In the genomic region with DNA sequence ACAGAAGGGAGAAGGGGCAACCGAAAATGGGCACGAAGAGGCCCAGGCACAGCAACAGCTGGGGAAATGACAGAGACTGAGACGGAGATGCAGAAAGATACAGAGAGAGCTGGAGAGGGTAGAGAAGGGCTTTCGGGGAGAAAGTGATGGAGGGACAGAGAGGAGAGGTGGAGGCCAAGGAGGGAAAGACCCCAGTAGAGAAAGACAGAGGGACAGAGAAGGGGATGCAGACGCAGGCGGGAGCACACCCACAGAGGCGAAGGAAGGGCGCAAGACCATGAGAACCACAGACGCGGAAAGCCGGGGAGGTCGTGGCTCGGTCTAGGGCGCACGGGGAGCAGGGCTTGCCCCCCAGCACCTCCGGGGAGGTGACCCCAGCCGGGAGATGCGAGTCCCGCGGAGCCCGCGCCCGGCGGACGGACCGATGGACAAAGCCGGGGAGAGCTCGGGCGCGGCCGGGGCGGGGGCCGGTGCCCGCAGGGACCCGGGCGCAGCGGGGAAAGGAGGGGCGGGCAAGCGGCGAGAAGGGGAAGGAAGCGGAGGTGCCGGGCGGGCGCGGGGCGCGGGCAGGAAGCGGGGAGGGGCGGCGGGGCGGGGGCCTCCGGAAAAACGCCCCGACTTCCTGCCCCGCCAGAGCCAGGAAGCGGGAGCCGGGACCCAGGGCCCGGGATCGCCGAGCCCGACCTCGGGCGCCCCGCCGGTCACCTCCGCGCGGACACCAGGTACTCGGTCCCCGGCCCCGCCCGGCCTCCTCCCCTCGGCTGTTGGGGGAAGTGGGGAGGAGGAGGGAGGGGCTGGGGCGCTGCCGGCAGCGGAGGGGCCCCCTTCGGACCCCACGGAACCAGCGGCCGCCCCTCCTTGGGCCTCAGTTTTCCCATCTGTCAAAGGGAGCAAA, we compare ENCODE assay signal across 8 cellular contexts. TPM values are rescaled to one million over a fixed set of nuclear protein-coding genes. Genes with fewer than 3 reads are reported as not detected.
DNase-seq lines count a peak whose midpoint lies in the region; ATAC-seq and TF ChIP-seq lines count a peak whose summit lies in the region.

A gene with protein sequence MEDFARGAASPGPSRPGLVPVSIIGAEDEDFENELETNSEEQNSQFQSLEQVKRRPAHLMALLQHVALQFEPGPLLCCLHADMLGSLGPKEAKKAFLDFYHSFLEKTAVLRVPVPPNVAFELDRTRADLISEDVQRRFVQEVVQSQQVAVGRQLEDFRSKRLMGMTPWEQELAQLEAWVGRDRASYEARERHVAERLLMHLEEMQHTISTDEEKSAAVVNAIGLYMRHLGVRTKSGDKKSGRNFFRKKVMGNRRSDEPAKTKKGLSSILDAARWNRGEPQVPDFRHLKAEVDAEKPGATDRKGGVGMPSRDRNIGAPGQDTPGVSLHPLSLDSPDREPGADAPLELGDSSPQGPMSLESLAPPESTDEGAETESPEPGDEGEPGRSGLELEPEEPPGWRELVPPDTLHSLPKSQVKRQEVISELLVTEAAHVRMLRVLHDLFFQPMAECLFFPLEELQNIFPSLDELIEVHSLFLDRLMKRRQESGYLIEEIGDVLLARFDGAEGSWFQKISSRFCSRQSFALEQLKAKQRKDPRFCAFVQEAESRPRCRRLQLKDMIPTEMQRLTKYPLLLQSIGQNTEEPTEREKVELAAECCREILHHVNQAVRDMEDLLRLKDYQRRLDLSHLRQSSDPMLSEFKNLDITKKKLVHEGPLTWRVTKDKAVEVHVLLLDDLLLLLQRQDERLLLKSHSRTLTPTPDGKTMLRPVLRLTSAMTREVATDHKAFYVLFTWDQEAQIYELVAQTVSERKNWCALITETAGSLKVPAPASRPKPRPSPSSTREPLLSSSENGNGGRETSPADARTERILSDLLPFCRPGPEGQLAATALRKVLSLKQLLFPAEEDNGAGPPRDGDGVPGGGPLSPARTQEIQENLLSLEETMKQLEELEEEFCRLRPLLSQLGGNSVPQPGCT (plus strand): TSS at position 617 of the 895 bp plus-strand sequence. CDS start 4,899 bp downstream, outside the sequence.

- no peak for TF ChIP-seq CTCF in GM06990 (IDR thresholded peaks at IDR 0.05; ENCODE audit: insufficient read depth, low read length, poor library complexity, severe bottlenecking)

- H3K36me3 Mint-ChIP-seq in activated CD4-positive, alpha-beta T cell treated with anti-CD3 and anti-CD28 coated beads, Interleukin-2, amount 10 ng/mL, durations not matched to agents 24 days and 14 days (ENCODE audit: low read depth) = peaks cover 30% of the 10 kb centered on the region

- ATAC-seq in HG03521 (IDR thresholded peaks at IDR 0.05; ENCODE audit: unreplicated experiment) (no peak), HG02571 (IDR thresholded peaks at IDR 0.05; ENCODE audit: unreplicated experiment) (no peak)

- DNase-seq in GM06990 (ENCODE audit: extremely low read depth, insufficient read length) = peak; percentile 73
- DNase-seq in M059J (ENCODE audit: low read depth) = peak; percentile 45
- peak; percentile 91 for DNase-seq in activated CD4-positive, alpha-beta T cell treated with anti-CD3 and anti-CD28 coated beads, Interleukin-2, amount 10 ng/mL, durations not matched to agents 24 days and 14 days
- DNase-seq in effector memory CD4-positive, alpha-beta T cell = peak; percentile 32 to 58 (median 43)
- peak in 22 of 49 donors; percentile 6 to 53 (median 24) for DNase-seq in substantia nigra (lab: John Stamatoyannopoulos, UW)

- H3K9me3 ChIP-seq in effector memory CD4-positive, alpha-beta T cell (ENCODE audit: control insufficient read depth, low read length) = no peaks in the 10 kb centered on the region
- H3K9me3 ChIP-seq in mesodermal cell (ENCODE audit: control insufficient read depth, low read length) = no peaks in the 10 kb centered on the region

- 2 to 6% methylated on average over 46 to 61 of the region's 80 CpGs for WGBS in mesodermal cell (ENCODE audit: insufficient coverage in 2 of 2), 2 experiments

- H3K4me1 Mint-ChIP-seq in activated CD4-positive, alpha-beta T cell treated with anti-CD3 and anti-CD28 coated beads, Interleukin-2, amount 10 ng/mL, durations not matched to agents 24 days and 14 days = peaks cover 41% of the 10 kb centered on the region

- peak within 1 kb of the TSS; percentile 92 for H3K4me3 Mint-ChIP-seq in activated CD4-positive, alpha-beta T cell treated with anti-CD3 and anti-CD28 coated beads, Interleukin-2, amount 10 ng/mL, durations not matched to agents 24 days and 14 days

- peak within 1 kb of the TSS; percentile 95 for H3K4me3 ChIP-seq in GM06990 (replicated peaks; ENCODE audit: low read depth, low read length)
- H3K4me3 ChIP-seq in effector memory CD4-positive, alpha-beta T cell (ENCODE audit: insufficient read depth, low read depth, low read length, poor library complexity, severe bottlenecking) = peak within 1 kb of the TSS; percentile 80
- peak within 1 kb of the TSS; percentile 90 for H3K4me3 ChIP-seq in mesodermal cell (ENCODE audit: extremely low read depth, insufficient read depth, low read length, poor library complexity, severe bottlenecking)

- H3K27ac Mint-ChIP-seq in activated CD4-positive, alpha-beta T cell treated with anti-CD3 and anti-CD28 coated beads, Interleukin-2, amount 10 ng/mL, durations not matched to agents 24 days and 14 days = peak within 1 kb of the TSS; percentile 94

- peaks cover 77% of the 10 kb centered on the region for H3K4me1 ChIP-seq in effector memory CD4-positive, alpha-beta T cell (ENCODE audit: control insufficient read depth, insufficient read depth, low read length, poor library complexity, severe bottlenecking)
- peaks cover 19% of the 10 kb centered on the region for H3K4me1 ChIP-seq in mesodermal cell (ENCODE audit: control insufficient read depth, insufficient read depth, low read length, poor library complexity, severe bottlenecking)

- intact Hi-C loops in activated CD4-positive, alpha-beta T cell treated with anti-CD3 and anti-CD28 coated beads, Interleukin-2, amount 10 ng/mL, durations not matched to agents 24 days and 14 days (cut with micrococcal nuclease) = loop anchor here (10.0 kb wide), 2 partner anchors 528 to 1278 kb away; a partner anchor contains a TSS

- H3K27me3 ChIP-seq in GM06990 (replicated peaks; ENCODE audit: control insufficient read depth, insufficient read depth, low read length) = no peaks in the 10 kb centered on the region
- H3K27me3 ChIP-seq in effector memory CD4-positive, alpha-beta T cell (replicated peaks; ENCODE audit: control insufficient read depth, insufficient read depth, low read length, poor library complexity, severe bottlenecking) = no peaks in the 10 kb centered on the region

- H3K27me3 Mint-ChIP-seq in activated CD4-positive, alpha-beta T cell treated with anti-CD3 and anti-CD28 coated beads, Interleukin-2, amount 10 ng/mL, durations not matched to agents 24 days and 14 days = no peaks in the 10 kb centered on the region

- H3K36me3 ChIP-seq in GM06990 (ENCODE audit: control insufficient read depth, insufficient read depth, low read length) = peaks cover 13% of the 10 kb centered on the region
- no peaks in the 10 kb centered on the region for H3K36me3 ChIP-seq in effector memory CD4-positive, alpha-beta T cell (ENCODE audit: control insufficient read depth, insufficient read depth, low read length)
- H3K36me3 ChIP-seq in mesodermal cell (ENCODE audit: control insufficient read depth, insufficient read depth, low read length) = no peaks in the 10 kb centered on the region

- H3K9me3 Mint-ChIP-seq in activated CD4-positive, alpha-beta T cell treated with anti-CD3 and anti-CD28 coated beads, Interleukin-2, amount 10 ng/mL, durations not matched to agents 24 days and 14 days = no peaks in the 10 kb centered on the region

- peak within 1 kb of the TSS; percentile 92 for H3K27ac ChIP-seq in effector memory CD4-positive, alpha-beta T cell (ENCODE audit: insufficient read depth, low read length, poor library complexity, severe bottlenecking)
- H3K27ac ChIP-seq in mesodermal cell (ENCODE audit: low read depth, low read length, severe bottlenecking) (peak within 1 kb of the TSS; percentile 56), substantia nigra (ENCODE audit: low read depth, low read length, poor library complexity, severe bottlenecking) (peak within 1 kb of the TSS; percentile 82)

RNA-seq across cellular contexts. Expression of the gene that starts here (rescaled TPM):
- total RNA-seq in M059J (2014; rRNA removed; shearing (Covaris generic)) = 41.7 and 43.9 TPM in 2 replicates
- total RNA-seq in activated CD4-positive, alpha-beta T cell treated with anti-CD3 and anti-CD28 coated beads, Interleukin-2, amount 10 ng/mL, durations not matched to agents 24 days and 14 days = 365 and 378 TPM in 2 replicates
- 74.2 TPM for polyA plus RNA-seq in mesodermal cell (2013, experiment 1 of 2)
- 62.0 TPM for polyA plus RNA-seq in mesodermal cell (2013, experiment 2 of 2)
